21 cellular contexts compared by ENCODE assay signal in genomic region chr1:223647249-223647648, GRCh38. TPM values are rescaled to one million over a fixed set of nuclear protein-coding genes. Genes with fewer than 3 reads are reported as not detected.
A peak's percentile ranks its signal among the peaks of the same experiment; 100 is the strongest.
DNase-seq lines count a peak whose midpoint lies in the region; ATAC-seq and TF ChIP-seq lines count a peak whose summit lies in the region.
"Had no signal": no experiment of that assay in that cellular context is flagged by ENCODE, and none has a peak within 500 bp of the region (broad histone marks: within the 10 kb centered on the region; RNA-seq: fewer than 3 reads in every experiment).

No MANE protein-coding gene starts in this region.

- peak; percentile 49 for ATAC-seq in GM23338
- peak; percentile 26; the same call in 1 of the 2 replicates for ATAC-seq in WTC11
- no peak for ATAC-seq in left lung
- ATAC-seq: A549; CD8-positive, alpha-beta T cell had no signal

- no peak overlapping the region for H2AFZ ChIP-seq in GM23338

- TF ChIP-seq CTCF in GM23338 (conservative IDR thresholded peaks at IDR 0.05; ENCODE audit: low read depth in 2 of 2) (no peak), WTC11 (IDR thresholded peaks at IDR 0.05) (no peak), neural crest cell (conservative IDR thresholded peaks at IDR 0.05) (no peak), left lung (IDR thresholded peaks at IDR 0.05) (no peak)

- H3K9me2 ChIP-seq in GM23338 (ENCODE audit: insufficient read depth): 0 out of 2 replicates have a peak, but pooled peaks cover 3% of the 10 kb centered on the region

- H3K27me3 Mint-ChIP-seq in GM23338 (ENCODE audit: insufficient read depth, low read depth, poor library complexity) (peaks cover 11% of the 10 kb centered on the region), WTC11 (ENCODE audit: low read depth) (peaks cover 3% of the 10 kb centered on the region; the same call in 1 of the 2 replicates), neural crest cell (ENCODE audit: low read depth) (no peaks in the 10 kb centered on the region)

- H3K27me3 ChIP-seq in GM23338 (ENCODE audit: insufficient read depth) (no peaks in the 10 kb centered on the region), HUES48 (ENCODE audit: control insufficient read depth, insufficient read depth, low read length) (no peaks in the 10 kb centered on the region), left lung (no peaks in the 10 kb centered on the region)
- H3K27me3 ChIP-seq: BLaER1 treated with 17β-estradiol and CSF1 and Interleukin-3, amounts not matched to agents 10 nM and 100 nM had no signal

- H3F3A ChIP-seq in GM23338 (replicated peaks; ENCODE audit: low read depth): 0 out of 2 replicates have a peak, but pooled peaks cover 6% of the 10 kb centered on the region

- H3K9me3 ChIP-seq in HUES48 (ENCODE audit: control insufficient read depth, insufficient read depth, low read length) (no peaks in the 10 kb centered on the region), left lung (no peaks in the 10 kb centered on the region)
- H3K9me3 ChIP-seq: A549, Caco-2 had no signal

- H3K36me3 Mint-ChIP-seq in GM23338 (ENCODE audit: low read depth) (no peaks in the 10 kb centered on the region), WTC11 (peaks cover 3% of the 10 kb centered on the region; the same call in 1 of the 2 replicates), neural crest cell (ENCODE audit: low read depth) (no peaks in the 10 kb centered on the region)
- H3K36me3 Mint-ChIP-seq: CD8-positive, alpha-beta T cell had no signal

- peak overlapping the region; percentile 43; the same call in 1 of the 3 replicates for H3K4me3 Mint-ChIP-seq in GM23338
- no peak overlapping the region for H3K4me3 Mint-ChIP-seq in WTC11
- no peak overlapping the region for H3K4me3 Mint-ChIP-seq in neural crest cell
- H3K4me3 Mint-ChIP-seq: B cell; CD4-positive, alpha-beta T cell; CD8-positive, alpha-beta T cell had no signal

- no peak for DNase-seq in GM23338 (ENCODE audit: low spot score)
- no peak for DNase-seq in WTC11 (ENCODE audit: low spot score)
- no peak for DNase-seq in neural crest cell (ENCODE audit: low read depth, low spot score)
- DNase-seq in left lung: no peak
- no peak for DNase-seq in NCI-H345 treated with DMSO at 0.1 percent for 48 hours (lab: John Stamatoyannopoulos, UW; ENCODE audit: unreplicated experiment)
- no peak for DNase-seq in kidney tubule cell (ENCODE audit: low spot score)
- DNase-seq: AML-193; Caco-2; Calu3; CD4-positive, alpha-beta T cell; CD8-positive, alpha-beta T cell; DMS79 treated with DMSO at 0.1 percent for 48 hours; GF-D8 had no signal

- H3K9me3 Mint-ChIP-seq in GM23338 (peaks cover 6% of the 10 kb centered on the region; the same call in 2 of the 3 replicates), WTC11 (peaks cover 7% of the 10 kb centered on the region; the same call in 1 of the 2 replicates), neural crest cell (peaks cover 4% of the 10 kb centered on the region)
- H3K9me3 Mint-ChIP-seq: CD4-positive, alpha-beta T cell; CD8-positive, alpha-beta T cell had no signal

- POLR2A ChIA-PET in WTC11 (lab: Charles Lee): no interaction called here

- H3K79me2 ChIP-seq in GM23338 (replicated peaks; ENCODE audit: insufficient read depth): no peaks in the 10 kb centered on the region

- no peak overlapping the region for H3K9ac ChIP-seq in HUES48 (ENCODE audit: low read depth, low read length)
- H3K9ac ChIP-seq: BLaER1 treated with 17β-estradiol and CSF1 and Interleukin-3, amounts not matched to agents 10 nM and 100 nM had no signal

- H3K4me3 ChIP-seq in GM23338 (no peak overlapping the region), HUES48 (ENCODE audit: low read depth, low read length) (no peak overlapping the region), left lung (no peak overlapping the region)
- H3K4me3 ChIP-seq: A549; BLaER1 treated with 17β-estradiol and CSF1 and Interleukin-3, amounts not matched to agents 10 nM and 100 nM had no signal

- peak overlapping the region; percentile 43 for H3K4me2 ChIP-seq in GM23338
- H3K4me2 ChIP-seq: A549 had no signal

- CTCF ChIA-PET in WTC11 (lab: Charles Lee): interaction anchor here (1.0 to 2.9 kb wide), 4 partner anchors 19 to 91 kb away, joined by 3 to 10 read pairs (median 4); no protein-coding TSS in a partner anchor

- peaks cover 22% of the 10 kb centered on the region for H3K4me1 ChIP-seq in GM23338 (ENCODE audit: insufficient read depth)
- peaks cover 27% of the 10 kb centered on the region for H3K4me1 ChIP-seq in HUES48 (ENCODE audit: control insufficient read depth, insufficient read depth, low read length)
- H3K4me1 ChIP-seq in left lung: no peaks in the 10 kb centered on the region
- H3K4me1 ChIP-seq: Caco-2 had no signal

- H4K20me1 ChIP-seq in GM23338 (replicated peaks; ENCODE audit: insufficient read depth): no peaks in the 10 kb centered on the region
- H4K20me1 ChIP-seq: BLaER1 treated with 17β-estradiol and CSF1 and Interleukin-3, amounts not matched to agents 10 nM and 100 nM had no signal

- H3K4me1 Mint-ChIP-seq in GM23338: peaks cover 31% of the 10 kb centered on the region
- peaks cover 34% of the 10 kb centered on the region for H3K4me1 Mint-ChIP-seq in WTC11
- peaks cover 7% of the 10 kb centered on the region for H3K4me1 Mint-ChIP-seq in neural crest cell
- H3K4me1 Mint-ChIP-seq: B cell had no signal

- H3K27ac ChIP-seq in GM23338 (ENCODE audit: low read depth): peak overlapping the region; percentile 68
- H3K27ac ChIP-seq in HUES48 (ENCODE audit: low read depth, low read length): peak overlapping the region; percentile 64
- H3K27ac ChIP-seq in left lung: no peak overlapping the region
- H3K27ac ChIP-seq: 22Rv1; A549; BLaER1 treated with 17β-estradiol and CSF1 and Interleukin-3, amounts not matched to agents 10 nM and 100 nM; C4-2B had no signal

- H3K27ac Mint-ChIP-seq in GM23338: peak overlapping the region; percentile 39
- H3K27ac Mint-ChIP-seq in WTC11: peak overlapping the region; percentile 94
- H3K27ac Mint-ChIP-seq in neural crest cell (ENCODE audit: unreplicated experiment): peak overlapping the region; percentile 62
- H3K27ac Mint-ChIP-seq: B cell; CD4-positive, alpha-beta T cell; CD8-positive, alpha-beta T cell had no signal

- H3K36me3 ChIP-seq in GM23338 (ENCODE audit: insufficient read depth) (no peaks in the 10 kb centered on the region), HUES48 (ENCODE audit: control insufficient read depth, insufficient read depth, low read length) (no peaks in the 10 kb centered on the region), left lung (peaks cover 0 to 3% of the 10 kb centered on the region in 2 donors)
- H3K36me3 ChIP-seq: BLaER1 treated with 17β-estradiol and CSF1 and Interleukin-3, amounts not matched to agents 10 nM and 100 nM had no signal

- intact Hi-C loops in left lung (cut with DNase I): no loop called here

TF ChIP-seq in GM23338, 12 proteins besides CTCF, POLR2A, EP300 and RAD21 (continues in another document):
- TF ChIP-seq STAT1 (IDR thresholded peaks at IDR 0.05; ENCODE audit: unreplicated experiment): no peak
- TF ChIP-seq EZH2 (IDR thresholded peaks at IDR 0.05; ENCODE audit: low read depth, unreplicated experiment): no peak
- TF ChIP-seq JUNB (IDR thresholded peaks at IDR 0.05; ENCODE audit: unreplicated experiment): no peak

TF ChIP-seq in WTC11, 78 proteins besides CTCF, POLR2A, EP300 and RAD21:
- no peak for TF ChIP-seq FOXP4 (CRISPR knock-in tag; IDR thresholded peaks at IDR 0.05)
- TF ChIP-seq ZNF232 (CRISPR knock-in tag; IDR thresholded peaks at IDR 0.05): peak; percentile 75; the same call in 1 of the 2 replicates

RNA-seq across cellular contexts. Expression of gene CAPN8, which starts 18.3 kb away (rescaled TPM):
- not detected in 2 replicates for total RNA-seq in GM23338 (2014; rRNA removed; shearing (Covaris generic))
- not detected in 2 replicates for polyA plus RNA-seq in GM23338 (2016; fragmentation: Nextera tagmentation; extraction: Ambion mirVana)
- total RNA-seq in WTC11 (2021): 0.14 to 0.28 TPM in 2 of 3 replicates, not detected in the other
- not detected in 2 replicates for total RNA-seq in neural crest cell
- total RNA-seq in left lung: 10 to 100 TPM; 77.9 to 87.9 TPM
- total RNA-seq: A172 had no signal
- polyA plus RNA-seq: BJ had no signal

Comparison
In these comparisons a context has a peak if more than half of its experiments do, and no peak if none do; other contexts are left out.
1. H3K27ac ChIP-seq: peak in GM23338 (single experiment) and HUES48 (single experiment); none in left lung (0 of 2).
2. H3K27ac Mint-ChIP-seq: peak in every context shown above with its lines; median percentile 94 in WTC11; 62 in neural crest cell; 39 in GM23338.
3. RNA of gene CAPN8, which starts 18.3 kb away (total RNA-seq): 77.9 to 87.9 TPM in left lung; 0.14 to 0.28 TPM in WTC11, not detected in GM23338 and not detected in neural crest cell; every median in the first group is over 10 times any median in the second.